ENCODE assay signal across 13 cellular contexts in the genomic region with DNA sequence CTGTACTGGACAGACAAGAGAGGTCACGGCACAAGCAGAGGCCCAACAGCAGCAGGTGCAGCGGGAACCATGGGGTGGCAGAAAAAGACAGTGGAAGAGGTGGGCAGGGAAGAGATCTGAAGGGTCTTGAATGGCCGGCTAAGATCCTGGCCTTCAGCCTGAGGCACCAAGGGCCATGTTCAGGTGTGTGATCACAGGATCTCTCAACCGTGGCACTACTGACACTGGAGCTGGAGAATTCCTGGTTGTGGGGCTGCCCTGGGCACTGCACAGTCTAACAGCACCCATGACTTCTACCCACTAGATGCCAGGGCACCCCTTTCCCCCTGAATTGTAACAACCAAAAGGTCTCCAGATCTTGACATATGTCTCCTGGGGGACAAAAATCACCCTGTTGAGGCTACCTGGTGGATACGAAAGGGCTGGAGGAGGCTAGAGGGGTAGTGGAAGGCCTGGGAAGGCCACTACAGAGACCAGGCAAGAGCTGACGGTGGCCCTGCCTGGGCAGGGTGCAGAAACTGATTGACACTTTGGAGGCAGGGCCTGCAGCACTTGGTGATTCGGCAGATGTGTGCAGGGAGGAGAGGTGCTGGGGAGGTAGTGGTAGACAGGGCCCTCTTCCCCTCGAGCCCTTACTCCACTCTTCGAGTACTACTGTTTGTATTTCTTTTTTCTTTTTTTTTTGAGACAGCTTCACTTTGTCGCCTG. TPM values are rescaled to one million over a fixed set of nuclear protein-coding genes. Genes with fewer than 3 reads are reported as not detected.
A peak's percentile ranks its signal among the peaks of the same experiment; 100 is the strongest.
DNase-seq lines count a peak whose midpoint lies in the region; ATAC-seq and TF ChIP-seq lines count a peak whose summit lies in the region.
"Had no signal": no experiment of that assay in that cellular context is flagged by ENCODE, and none has a peak within 500 bp of the region (broad histone marks: within the 10 kb centered on the region; RNA-seq: fewer than 3 reads in every experiment).

No MANE protein-coding gene starts in this region.

- peaks cover 57% of the 10 kb centered on the region for H3K4me1 Mint-ChIP-seq in neural crest cell

- no peaks in the 10 kb centered on the region for H3K27me3 Mint-ChIP-seq in neural crest cell (ENCODE audit: low read depth)

- H3K4me3 ChIP-seq in right atrium auricular region = no peak overlapping the region
- H3K4me3 ChIP-seq in vagina = no peak overlapping the region
- no peak overlapping the region for H3K4me3 ChIP-seq in MG63
- H3K4me3 ChIP-seq: colonic mucosa had no signal

- H3K27me3 ChIP-seq in right atrium auricular region (no peaks in the 10 kb centered on the region), vagina (no peaks in the 10 kb centered on the region), MG63 (no peaks in the 10 kb centered on the region)
- H3K27me3 ChIP-seq: colonic mucosa had no signal

- no peak for TF ChIP-seq CTCF in right atrium auricular region (IDR thresholded peaks at IDR 0.05)
- no peak for TF ChIP-seq CTCF in neural crest cell (conservative IDR thresholded peaks at IDR 0.05)
- TF ChIP-seq CTCF in vagina (IDR thresholded peaks at IDR 0.05) = no peak

- peak overlapping the region; percentile 45 for H3K4me3 Mint-ChIP-seq in neural crest cell

- H3K9me3 ChIP-seq in right atrium auricular region (no peaks in the 10 kb centered on the region), vagina (no peaks in the 10 kb centered on the region), MG63 (no peaks in the 10 kb centered on the region)
- H3K9me3 ChIP-seq: colonic mucosa had no signal

- H3K27ac ChIP-seq in right atrium auricular region (peak overlapping the region; percentile 80 to 98), cingulate gyrus (ENCODE audit: low read depth, low read length) (peak overlapping the region; percentile 54), vagina (peak overlapping the region; percentile 99)
- H3K27ac ChIP-seq: HL-60 had no signal

- DNase-seq in right atrium auricular region (ENCODE audit: low spot score) (no peak), Right ventricle myocardium superior (no peak), neural crest cell (ENCODE audit: low read depth, low spot score) (no peak), vagina (ENCODE audit: extremely low spot score in 2 of 2) (no peak), MG63 (no peak)
- no peak for DNase-seq in activated T-cell treated with anti-CD3 and anti-CD28 coated beads, Interleukin-2, amount 50 U/mL, for 1 hour
- DNase-seq: colonic mucosa, GDM1, NCI-H524 had no signal

- peaks cover 20% of the 10 kb centered on the region for H3K36me3 ChIP-seq in right atrium auricular region
- H3K36me3 ChIP-seq in vagina = peaks cover 0 to 15% of the 10 kb centered on the region in 2 donors
- H3K36me3 ChIP-seq in MG63 = peaks cover 82% of the 10 kb centered on the region
- H3K36me3 ChIP-seq: colonic mucosa had no signal

- peak overlapping the region; percentile 54 for H3K27ac Mint-ChIP-seq in neural crest cell (ENCODE audit: unreplicated experiment)
- H3K27ac Mint-ChIP-seq: activated T-helper 2 cell treated with anti-CD3 and anti-CD28 coated beads, Interferon-gamma antibody, Interleukin-2, Interleukin-4, amounts not matched to agents 10 μg/mL and 5 μg/mL and 100 μg/mL, durations not matched to agents 14 hours and 24 hours and 36 hours had no signal

- no peaks in the 10 kb centered on the region for H3K9me3 Mint-ChIP-seq in neural crest cell
- H3K9me3 Mint-ChIP-seq: activated T-helper 2 cell treated with anti-CD3 and anti-CD28 coated beads, Interferon-gamma antibody, Interleukin-2, Interleukin-4, amounts not matched to agents 10 μg/mL and 5 μg/mL and 100 μg/mL, durations not matched to agents 14 hours and 24 hours and 36 hours had no signal

- TF ChIP-seq POLR2A in vagina (IDR thresholded peaks at IDR 0.05) = no peak

- ATAC-seq in Right ventricle myocardium superior (ENCODE audit: poor library complexity) (no peak), GM21786 (IDR thresholded peaks at IDR 0.05; ENCODE audit: unreplicated experiment) (no peak)

- H3K4me1 ChIP-seq in right atrium auricular region (peaks cover 0 to 93% of the 10 kb centered on the region in 2 donors), vagina (peaks cover 95% of the 10 kb centered on the region)

- intact Hi-C loops in Right ventricle myocardium superior (cut with DNase I) (no loop called here), vagina (cut with DNase I) (loop anchor here (10.0 kb wide), 1 partner anchor 46 kb away; no protein-coding TSS in a partner anchor)

- no peaks in the 10 kb centered on the region for H3K36me3 Mint-ChIP-seq in neural crest cell (ENCODE audit: low read depth)

RNA-seq across cellular contexts. Expression of a gene that starts 8.3 kb away (rescaled TPM):
- total RNA-seq in right atrium auricular region (10 to 100 TPM; 41.8 to 78.8 TPM), Right ventricle myocardium superior (65.7 TPM), neural crest cell (243 and 250 TPM in 2 replicates), vagina (162 TPM)
- total RNA-seq in MG63 (2014; rRNA removed; shearing (Covaris generic); ENCODE audit: low replicate concordance) = 54.5 and 75.0 TPM in 2 replicates

RNA-seq across cellular contexts. Expression of a gene that starts 36.1 kb away (rescaled TPM):
- 10 to 100 TPM; 51.2 to 76.1 TPM for total RNA-seq in right atrium auricular region
- total RNA-seq in Right ventricle myocardium superior = 42.2 TPM
- total RNA-seq in neural crest cell = 58.3 and 60.3 TPM in 2 replicates
- total RNA-seq in vagina = 50.8 TPM
- total RNA-seq in MG63 (2014; rRNA removed; shearing (Covaris generic); ENCODE audit: low replicate concordance) = 18.6 and 20.4 TPM in 2 replicates
